Comparison of ENCODE assay signal across 1 cellular context in genomic region chr2:39546409-39546808, GRCh38.
TF ChIP-seq lines count a peak whose summit lies in the region.

No MANE protein-coding gene starts in this region.

TF ChIP-seq in HepG2, 621 proteins besides CTCF, POLR2A, EP300 and RAD21 (continued from another document):
- TF ChIP-seq, protein P1, sequence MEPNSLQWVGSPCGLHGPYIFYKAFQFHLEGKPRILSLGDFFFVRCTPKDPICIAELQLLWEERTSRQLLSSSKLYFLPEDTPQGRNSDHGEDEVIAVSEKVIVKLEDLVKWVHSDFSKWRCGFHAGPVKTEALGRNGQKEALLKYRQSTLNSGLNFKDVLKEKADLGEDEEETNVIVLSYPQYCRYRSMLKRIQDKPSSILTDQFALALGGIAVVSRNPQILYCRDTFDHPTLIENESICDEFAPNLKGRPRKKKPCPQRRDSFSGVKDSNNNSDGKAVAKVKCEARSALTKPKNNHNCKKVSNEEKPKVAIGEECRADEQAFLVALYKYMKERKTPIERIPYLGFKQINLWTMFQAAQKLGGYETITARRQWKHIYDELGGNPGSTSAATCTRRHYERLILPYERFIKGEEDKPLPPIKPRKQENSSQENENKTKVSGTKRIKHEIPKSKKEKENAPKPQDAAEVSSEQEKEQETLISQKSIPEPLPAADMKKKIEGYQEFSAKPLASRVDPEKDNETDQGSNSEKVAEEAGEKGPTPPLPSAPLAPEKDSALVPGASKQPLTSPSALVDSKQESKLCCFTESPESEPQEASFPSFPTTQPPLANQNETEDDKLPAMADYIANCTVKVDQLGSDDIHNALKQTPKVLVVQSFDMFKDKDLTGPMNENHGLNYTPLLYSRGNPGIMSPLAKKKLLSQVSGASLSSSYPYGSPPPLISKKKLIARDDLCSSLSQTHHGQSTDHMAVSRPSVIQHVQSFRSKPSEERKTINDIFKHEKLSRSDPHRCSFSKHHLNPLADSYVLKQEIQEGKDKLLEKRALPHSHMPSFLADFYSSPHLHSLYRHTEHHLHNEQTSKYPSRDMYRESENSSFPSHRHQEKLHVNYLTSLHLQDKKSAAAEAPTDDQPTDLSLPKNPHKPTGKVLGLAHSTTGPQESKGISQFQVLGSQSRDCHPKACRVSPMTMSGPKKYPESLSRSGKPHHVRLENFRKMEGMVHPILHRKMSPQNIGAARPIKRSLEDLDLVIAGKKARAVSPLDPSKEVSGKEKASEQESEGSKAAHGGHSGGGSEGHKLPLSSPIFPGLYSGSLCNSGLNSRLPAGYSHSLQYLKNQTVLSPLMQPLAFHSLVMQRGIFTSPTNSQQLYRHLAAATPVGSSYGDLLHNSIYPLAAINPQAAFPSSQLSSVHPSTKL (CRISPR knock-in tag; IDR thresholded peaks at IDR 0.05): 0 out of 2 replicates have a peak, but pooled peaks have one; percentile 30
- TF ChIP-seq KLF16 (CRISPR knock-in tag; IDR thresholded peaks at IDR 0.05) (peak in 1 of 2 experiments; percentile 38; a peak in 1 of 4 replicates), HNF4G (IDR thresholded peaks at IDR 0.05; ENCODE audit: borderline replicate concordance, low read depth, low read length) (no peak), HNF4G (CRISPR knock-in tag; IDR thresholded peaks at IDR 0.05; ENCODE audit: borderline replicate concordance, low read depth) (no peak), FOXJ3 (CRISPR knock-in tag; IDR thresholded peaks at IDR 0.05; ENCODE audit: borderline replicate concordance) (peak; percentile 23; the same call in 1 of the 2 replicates), ZNF784 (CRISPR knock-in tag; IDR thresholded peaks at IDR 0.05; ENCODE audit: borderline replicate concordance) (no peak), GATAD2A (CRISPR knock-in tag; IDR thresholded peaks at IDR 0.05) (0 out of 2 replicates have a peak, but pooled peaks have one; percentile 14), SOX5 (CRISPR knock-in tag; IDR thresholded peaks at IDR 0.05; ENCODE audit: borderline replicate concordance) (0 out of 2 replicates have a peak, but pooled peaks have one; percentile 24), NCOA2 (CRISPR knock-in tag; IDR thresholded peaks at IDR 0.05) (peak; percentile 11; the same call in 1 of the 2 replicates), SOX13 (IDR thresholded peaks at IDR 0.05) (no peak), SOX13 (CRISPR knock-in tag; conservative IDR thresholded peaks at IDR 0.05 in 1 of 2, IDR thresholded peaks at IDR 0.05 in 1 of 2) (peak in 1 of 2 experiments; percentile 81; a peak in 2 of 4 replicates), MBD4 (IDR thresholded peaks at IDR 0.05; ENCODE audit: borderline replicate concordance, low read length) (0 out of 2 replicates have a peak, but pooled peaks have one; percentile 43), ISL2 (CRISPR knock-in tag; IDR thresholded peaks at IDR 0.05) (peak; percentile 58), U2AF2 (IDR thresholded peaks at IDR 0.05; ENCODE audit: low read depth, low read length) (no peak), ZBTB10 (CRISPR knock-in tag; IDR thresholded peaks at IDR 0.05; ENCODE audit: borderline replicate concordance) (0 out of 2 replicates have a peak, but pooled peaks have one; percentile 18), MZF1 (CRISPR knock-in tag; IDR thresholded peaks at IDR 0.05; ENCODE audit: borderline replicate concordance) (no peak), HMG20B (CRISPR knock-in tag; conservative IDR thresholded peaks at IDR 0.05) (0 out of 2 replicates have a peak, but pooled peaks have one; percentile 11), CEBPG (CRISPR knock-in tag; IDR thresholded peaks at IDR 0.05) (peak; percentile 75), CEBPB (IDR thresholded peaks at IDR 0.05; ENCODE audit: borderline replicate concordance, low read depth, low read length) (peak; percentile 35; the same call in 1 of the 2 replicates), ZNF772 (CRISPR knock-in tag; IDR thresholded peaks at IDR 0.05) (peak; percentile 30; the same call in 1 of the 2 replicates), ZNF563 (CRISPR knock-in tag; IDR thresholded peaks at IDR 0.05) (no peak), TEF (CRISPR knock-in tag; IDR thresholded peaks at IDR 0.05) (peak; percentile 38; the same call in 1 of the 2 replicates), RAD51 (IDR thresholded peaks at IDR 0.05; ENCODE audit: borderline replicate concordance) (no peak), SSRP1 (CRISPR knock-in tag; IDR thresholded peaks at IDR 0.05) (0 out of 2 replicates have a peak, but pooled peaks have one; percentile 7), STAG1 (CRISPR knock-in tag; IDR thresholded peaks at IDR 0.05) (no peak), YEATS4 (CRISPR knock-in tag; IDR thresholded peaks at IDR 0.05; ENCODE audit: borderline replicate concordance) (no peak), ATF4 (CRISPR knock-in tag; IDR thresholded peaks at IDR 0.05) (peak in 1 of 2 experiments; percentile 69; a peak in 2 of 4 replicates), ZFYVE20 (CRISPR knock-in tag; IDR thresholded peaks at IDR 0.05; ENCODE audit: borderline replicate concordance, low read depth) (no peak), ZMAT3 (CRISPR knock-in tag; conservative IDR thresholded peaks at IDR 0.05) (0 out of 2 replicates have a peak, but pooled peaks have one; percentile 28), ERF (CRISPR knock-in tag; IDR thresholded peaks at IDR 0.05) (no peak)
- TF ChIP-seq, protein P2, sequence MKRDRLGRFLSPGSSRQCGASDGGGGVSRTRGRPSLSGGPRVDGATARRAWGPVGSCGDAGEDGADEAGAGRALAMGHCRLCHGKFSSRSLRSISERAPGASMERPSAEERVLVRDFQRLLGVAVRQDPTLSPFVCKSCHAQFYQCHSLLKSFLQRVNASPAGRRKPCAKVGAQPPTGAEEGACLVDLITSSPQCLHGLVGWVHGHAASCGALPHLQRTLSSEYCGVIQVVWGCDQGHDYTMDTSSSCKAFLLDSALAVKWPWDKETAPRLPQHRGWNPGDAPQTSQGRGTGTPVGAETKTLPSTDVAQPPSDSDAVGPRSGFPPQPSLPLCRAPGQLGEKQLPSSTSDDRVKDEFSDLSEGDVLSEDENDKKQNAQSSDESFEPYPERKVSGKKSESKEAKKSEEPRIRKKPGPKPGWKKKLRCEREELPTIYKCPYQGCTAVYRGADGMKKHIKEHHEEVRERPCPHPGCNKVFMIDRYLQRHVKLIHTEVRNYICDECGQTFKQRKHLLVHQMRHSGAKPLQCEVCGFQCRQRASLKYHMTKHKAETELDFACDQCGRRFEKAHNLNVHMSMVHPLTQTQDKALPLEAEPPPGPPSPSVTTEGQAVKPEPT (CRISPR knock-in tag; IDR thresholded peaks at IDR 0.05; ENCODE audit: low read depth): no peak
- TF ChIP-seq, protein P3, sequence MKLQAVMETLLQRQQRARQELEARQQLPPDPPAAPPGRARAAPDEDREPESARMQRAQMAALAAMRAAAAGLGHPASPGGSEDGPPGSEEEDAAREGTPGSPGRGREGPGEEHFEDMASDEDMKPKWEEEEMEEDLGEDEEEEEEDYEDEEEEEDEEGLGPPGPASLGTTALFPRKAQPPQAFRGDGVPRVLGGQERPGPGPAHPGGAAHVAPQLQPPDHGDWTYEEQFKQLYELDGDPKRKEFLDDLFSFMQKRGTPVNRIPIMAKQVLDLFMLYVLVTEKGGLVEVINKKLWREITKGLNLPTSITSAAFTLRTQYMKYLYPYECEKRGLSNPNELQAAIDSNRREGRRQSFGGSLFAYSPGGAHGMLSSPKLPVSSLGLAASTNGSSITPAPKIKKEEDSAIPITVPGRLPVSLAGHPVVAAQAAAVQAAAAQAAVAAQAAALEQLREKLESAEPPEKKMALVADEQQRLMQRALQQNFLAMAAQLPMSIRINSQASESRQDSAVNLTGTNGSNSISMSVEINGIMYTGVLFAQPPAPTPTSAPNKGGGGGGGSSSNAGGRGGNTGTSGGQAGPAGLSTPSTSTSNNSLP (IDR thresholded peaks at IDR 0.05; ENCODE audit: low read depth, low read length): no peak
- TF ChIP-seq, protein P4, sequence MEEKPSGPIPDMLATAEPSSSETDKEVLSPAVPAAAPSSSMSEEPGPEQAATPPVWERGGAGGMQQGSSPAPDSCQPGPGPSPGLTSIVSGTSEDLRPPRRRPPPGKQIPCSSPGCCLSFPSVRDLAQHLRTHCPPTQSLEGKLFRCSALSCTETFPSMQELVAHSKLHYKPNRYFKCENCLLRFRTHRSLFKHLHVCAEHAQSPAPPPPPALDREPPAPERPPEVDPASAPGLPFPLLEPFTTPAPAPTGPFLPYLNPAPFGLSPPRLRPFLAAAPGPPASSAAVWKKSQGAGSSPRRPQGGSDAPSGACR (CRISPR knock-in tag; IDR thresholded peaks at IDR 0.05): 0 out of 2 replicates have a peak, but pooled peaks have one; percentile 26
- TF ChIP-seq, protein P5, sequence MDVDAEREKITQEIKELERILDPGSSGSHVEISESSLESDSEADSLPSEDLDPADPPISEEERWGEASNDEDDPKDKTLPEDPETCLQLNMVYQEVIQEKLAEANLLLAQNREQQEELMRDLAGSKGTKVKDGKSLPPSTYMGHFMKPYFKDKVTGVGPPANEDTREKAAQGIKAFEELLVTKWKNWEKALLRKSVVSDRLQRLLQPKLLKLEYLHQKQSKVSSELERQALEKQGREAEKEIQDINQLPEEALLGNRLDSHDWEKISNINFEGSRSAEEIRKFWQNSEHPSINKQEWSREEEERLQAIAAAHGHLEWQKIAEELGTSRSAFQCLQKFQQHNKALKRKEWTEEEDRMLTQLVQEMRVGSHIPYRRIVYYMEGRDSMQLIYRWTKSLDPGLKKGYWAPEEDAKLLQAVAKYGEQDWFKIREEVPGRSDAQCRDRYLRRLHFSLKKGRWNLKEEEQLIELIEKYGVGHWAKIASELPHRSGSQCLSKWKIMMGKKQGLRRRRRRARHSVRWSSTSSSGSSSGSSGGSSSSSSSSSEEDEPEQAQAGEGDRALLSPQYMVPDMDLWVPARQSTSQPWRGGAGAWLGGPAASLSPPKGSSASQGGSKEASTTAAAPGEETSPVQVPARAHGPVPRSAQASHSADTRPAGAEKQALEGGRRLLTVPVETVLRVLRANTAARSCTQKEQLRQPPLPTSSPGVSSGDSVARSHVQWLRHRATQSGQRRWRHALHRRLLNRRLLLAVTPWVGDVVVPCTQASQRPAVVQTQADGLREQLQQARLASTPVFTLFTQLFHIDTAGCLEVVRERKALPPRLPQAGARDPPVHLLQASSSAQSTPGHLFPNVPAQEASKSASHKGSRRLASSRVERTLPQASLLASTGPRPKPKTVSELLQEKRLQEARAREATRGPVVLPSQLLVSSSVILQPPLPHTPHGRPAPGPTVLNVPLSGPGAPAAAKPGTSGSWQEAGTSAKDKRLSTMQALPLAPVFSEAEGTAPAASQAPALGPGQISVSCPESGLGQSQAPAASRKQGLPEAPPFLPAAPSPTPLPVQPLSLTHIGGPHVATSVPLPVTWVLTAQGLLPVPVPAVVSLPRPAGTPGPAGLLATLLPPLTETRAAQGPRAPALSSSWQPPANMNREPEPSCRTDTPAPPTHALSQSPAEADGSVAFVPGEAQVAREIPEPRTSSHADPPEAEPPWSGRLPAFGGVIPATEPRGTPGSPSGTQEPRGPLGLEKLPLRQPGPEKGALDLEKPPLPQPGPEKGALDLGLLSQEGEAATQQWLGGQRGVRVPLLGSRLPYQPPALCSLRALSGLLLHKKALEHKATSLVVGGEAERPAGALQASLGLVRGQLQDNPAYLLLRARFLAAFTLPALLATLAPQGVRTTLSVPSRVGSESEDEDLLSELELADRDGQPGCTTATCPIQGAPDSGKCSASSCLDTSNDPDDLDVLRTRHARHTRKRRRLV (CRISPR knock-in tag; IDR thresholded peaks at IDR 0.05): no peak
